Comparison of ENCODE assay signal across 1 cellular context in genomic region chr5:36153299-36153677, GRCh38.
TF ChIP-seq lines count a peak whose summit lies in the region.

No MANE protein-coding gene starts in this region.

TF ChIP-seq in H1, 55 proteins besides CTCF, POLR2A, EP300 and RAD21 (continued from another document):
- TF ChIP-seq JUND (IDR thresholded peaks at IDR 0.05; ENCODE audit: low read length) (no peak), CBX8 (IDR thresholded peaks at IDR 0.05; ENCODE audit: borderline replicate concordance, low read depth, low read length) (no peak), E2F6 (IDR thresholded peaks at IDR 0.05) (no peak), TAF1 (IDR thresholded peaks at IDR 0.05; ENCODE audit: low read depth, low read length) (no peak), KDM5A (IDR thresholded peaks at IDR 0.05; ENCODE audit: low read length) (no peak), CBX5 (IDR thresholded peaks at IDR 0.05; ENCODE audit: low read depth, low read length) (no peak), BCL11A (IDR thresholded peaks at IDR 0.05; ENCODE audit: low read depth in 2 of 2, low read length in 2 of 2) (no peak), RFX5 (IDR thresholded peaks at IDR 0.05; ENCODE audit: borderline replicate concordance, low read depth, low read length) (no peak), SUZ12 (IDR thresholded peaks at IDR 0.05; ENCODE audit: low read length) (no peak)
